18 cellular contexts compared by ENCODE assay signal in the genomic region with DNA sequence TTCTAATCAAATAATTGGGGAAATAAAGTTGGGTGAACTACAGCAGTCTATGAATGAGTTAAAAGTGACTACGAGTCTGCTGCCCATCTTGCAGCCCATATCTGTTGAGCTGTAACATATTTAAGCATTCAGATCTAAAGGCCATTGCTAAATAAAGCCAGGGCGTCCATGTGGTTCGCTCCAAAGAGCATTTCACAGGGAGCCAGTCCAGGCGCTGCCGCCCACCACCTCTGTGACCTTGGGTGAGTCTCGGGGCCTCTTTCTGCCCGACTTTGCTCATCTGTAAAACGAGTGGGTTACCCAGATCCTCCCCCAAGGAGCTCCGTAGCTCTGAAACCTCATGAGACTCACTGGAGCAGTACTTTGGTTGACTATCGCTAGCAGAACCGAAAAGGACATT.
"Had no signal": no experiment of that assay in that cellular context is flagged by ENCODE, and none has a peak within 500 bp of the region (broad histone marks: within the 10 kb centered on the region; RNA-seq: fewer than 3 reads in every experiment).

No MANE protein-coding gene starts in this region.

- FAIRE-seq: pancreas had no signal

- H3K36me3 ChIP-seq: pancreas, transverse colon, vagina had no signal

- H3K4me1 ChIP-seq: pancreas had no signal

- H3K27me3 ChIP-seq: pancreas, spleen, transverse colon, vagina had no signal

- H3K9me3 ChIP-seq: mucosa of descending colon, pancreas, spleen, transverse colon, vagina had no signal

- DNase-seq: activated CD4-positive, alpha-beta memory T cell treated with anti-CD3 and anti-CD28 coated beads, Interleukin-2, amount 10 ng/mL, durations not matched to agents 7 days and 5 days; activated CD4-positive, alpha-beta T cell treated with anti-CD3 and anti-CD28 coated beads, Interleukin-2, amount 10 ng/mL, durations not matched to agents 24 days and 14 days; activated gamma-delta T cell; activated naive CD4-positive, alpha-beta T cell treated with anti-CD3 and anti-CD28 coated beads, Interleukin-2, amount 50 U/mL, for 16 hours; activated naive CD8-positive, alpha-beta T cell treated with anti-CD3 and anti-CD28 coated beads, Interleukin-2, amount 50 U/mL, for 24 hours; effector CD8-positive, alpha-beta T cell; foreskin melanocyte; hippocampal formation; kidney glomerular epithelial cell; mucosa of descending colon; nephron progenitor cell; pancreas; stimulated activated CD4-positive, alpha-beta T cell treated with anti-CD3 and anti-CD28 coated beads, Interleukin-4, amount 100 ng/mL, for 4 hours; T1000; transverse colon had no signal

- ATAC-seq: activated naive CD8-positive, alpha-beta T cell treated with anti-CD3 and anti-CD28 coated beads, Interleukin-2, amount 50 U/mL, for 24 hours; esophagus mucosa; mucosa of descending colon; pancreas had no signal

- H3K27ac ChIP-seq: pancreas, spleen, transverse colon, vagina had no signal

- H3K4me3 ChIP-seq: mucosa of descending colon, pancreas, spleen, transverse colon, vagina had no signal
